9 cellular contexts compared by ENCODE assay signal in the genomic region with DNA sequence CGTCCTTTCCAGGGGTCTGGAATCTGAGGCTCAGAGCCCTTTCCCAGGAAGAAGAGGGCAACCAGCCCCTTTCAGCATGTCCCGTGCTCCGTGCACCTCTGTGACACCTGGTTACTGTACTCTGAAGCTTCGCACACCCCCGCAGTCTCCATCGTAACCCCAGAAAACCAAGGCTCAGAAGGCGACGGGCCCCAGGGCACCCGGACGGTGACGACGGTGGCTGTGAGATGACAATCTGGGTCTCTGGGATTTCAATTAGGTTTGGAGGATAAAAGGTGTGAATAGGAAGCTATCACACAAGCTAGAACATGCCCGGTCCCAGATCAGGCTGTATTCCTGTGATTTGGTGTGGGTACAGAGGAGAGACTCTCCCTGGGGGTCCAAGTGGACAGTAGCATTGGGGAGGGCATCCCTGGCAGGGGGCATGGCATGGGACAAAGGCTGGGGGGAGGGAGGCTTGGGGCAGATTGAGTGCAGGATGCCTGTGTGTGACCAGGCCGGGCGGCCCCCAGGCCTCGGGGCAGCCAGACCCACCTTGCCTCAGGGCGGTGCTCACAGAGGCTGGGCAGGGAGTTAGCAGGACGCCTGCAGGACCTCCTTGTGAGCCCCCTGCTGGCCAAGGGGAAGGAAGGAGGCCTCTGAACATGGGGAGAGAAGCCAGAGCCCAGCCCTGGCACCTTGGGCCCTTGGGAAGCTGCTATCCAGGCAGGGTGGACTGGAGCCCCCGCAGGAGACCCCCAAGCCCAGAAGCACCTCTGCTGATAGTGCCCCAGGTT. TPM values are rescaled to one million over a fixed set of nuclear protein-coding genes. Genes with fewer than 3 reads are reported as not detected.
DNase-seq lines count a peak whose midpoint lies in the region; ATAC-seq, FAIRE-seq and TF ChIP-seq lines count a peak whose summit lies in the region.
"Had no signal": no experiment of that assay in that cellular context is flagged by ENCODE, and none has a peak within 500 bp of the region (broad histone marks: within the 10 kb centered on the region; RNA-seq: fewer than 3 reads in every experiment).

No MANE protein-coding gene starts in this region.

- no peak overlapping the region for H2AFZ ChIP-seq in mesenchymal stem cell (ENCODE audit: low read depth, low read length)

- no peak overlapping the region for H3K4ac ChIP-seq in mesenchymal stem cell (ENCODE audit: low read depth in 1 of 2, low read length in 2 of 2)

- no peak for ATAC-seq in activated CD8-positive, alpha-beta T cell treated with anti-CD3 and anti-CD28 coated beads, Interleukin-2, amount 10 ng/mL, durations not matched to agents 7 days and 5 days
- ATAC-seq in HG03457 (IDR thresholded peaks at IDR 0.05; ENCODE audit: unreplicated experiment) = no peak
- no peak for ATAC-seq in GM18511 (IDR thresholded peaks at IDR 0.05; ENCODE audit: unreplicated experiment)
- no peak for ATAC-seq in GM21717 (IDR thresholded peaks at IDR 0.05; ENCODE audit: unreplicated experiment)

- H3K4me3 ChIP-seq in mesenchymal stem cell (ENCODE audit: insufficient read depth in 1 of 2, low read depth in 1 of 2, low read length in 2 of 2) = no peak overlapping the region

- H2BK5ac ChIP-seq in mesenchymal stem cell (ENCODE audit: low read depth, low read length, poor library complexity, severe bottlenecking) = no peak overlapping the region

- H3K79me1 ChIP-seq in mesenchymal stem cell (replicated peaks; ENCODE audit: low read length, poor library complexity, severe bottlenecking) = no peaks in the 10 kb centered on the region

- peaks cover 15% of the 10 kb centered on the region for H3K9me3 ChIP-seq in mesenchymal stem cell (ENCODE audit: control insufficient read depth, low read length)

- POLR2A ChIA-PET in activated CD8-positive, alpha-beta T cell treated with anti-CD3 and anti-CD28 coated beads, Interleukin-2, amount 10 ng/mL, durations not matched to agents 7 days and 5 days (lab: Charles Lee) = no interaction called here

- DNase-seq in Calu3 (peak; percentile 70), HCEC 1CT (peak; percentile 23), mesenchymal stem cell (peak; percentile 4), HTR-8/SVneo (ENCODE audit: insufficient read length, low spot score) (no peak)
- DNase-seq in activated CD8-positive, alpha-beta T cell treated with anti-CD3 and anti-CD28 coated beads, Interleukin-2, amount 10 ng/mL, durations not matched to agents 7 days and 5 days = peak; percentile 28
- DNase-seq: occipital lobe had no signal

- H3K4me1 Mint-ChIP-seq in Calu3 (ENCODE audit: low read depth, unreplicated experiment) = no peaks in the 10 kb centered on the region
- H3K4me1 Mint-ChIP-seq in activated CD8-positive, alpha-beta T cell treated with anti-CD3 and anti-CD28 coated beads, Interleukin-2, amount 10 ng/mL, durations not matched to agents 7 days and 5 days (ENCODE audit: low read depth) = peaks cover 25% of the 10 kb centered on the region

- no peak overlapping the region for H2BK12ac ChIP-seq in mesenchymal stem cell (ENCODE audit: low read length in 2 of 2)

- peaks cover 65 to 96% of the 10 kb centered on the region in 2 experiments for H3K27me3 ChIP-seq in mesenchymal stem cell (ENCODE audit: control insufficient read depth in 1 of 2, insufficient read depth in 1 of 2, low read length in 2 of 2)

- no peak overlapping the region for H4K8ac ChIP-seq in mesenchymal stem cell (ENCODE audit: low read length)

- H2BK15ac ChIP-seq in mesenchymal stem cell (ENCODE audit: low read depth, poor library complexity, severe bottlenecking) = no peak overlapping the region

- 78% methylated on average over 19 of the region's 19 CpGs for WGBS in mesenchymal stem cell

- no peak overlapping the region for H3K27ac ChIP-seq in mesenchymal stem cell (ENCODE audit: low read length, poor library complexity, severe bottlenecking)

- H3K23ac ChIP-seq in mesenchymal stem cell (ENCODE audit: low read length in 2 of 2) = no peak overlapping the region

- CTCF ChIA-PET in Calu3 (lab: Charles Lee) = no interaction called here
- CTCF ChIA-PET in activated CD8-positive, alpha-beta T cell treated with anti-CD3 and anti-CD28 coated beads, Interleukin-2, amount 10 ng/mL, durations not matched to agents 7 days and 5 days (lab: Charles Lee) = interaction anchor here (0.7 to 1.4 kb wide), 3 partner anchors 13 to 296 kb away, joined by 3 to 4 read pairs (median 3); no protein-coding TSS in a partner anchor

- peaks cover 100% of the 10 kb centered on the region for H3K27me3 Mint-ChIP-seq in Calu3 (ENCODE audit: unreplicated experiment)
- peaks cover 31% of the 10 kb centered on the region for H3K27me3 Mint-ChIP-seq in activated CD8-positive, alpha-beta T cell treated with anti-CD3 and anti-CD28 coated beads, Interleukin-2, amount 10 ng/mL, durations not matched to agents 7 days and 5 days (ENCODE audit: low read depth)

- H3K18ac ChIP-seq in mesenchymal stem cell (ENCODE audit: low read depth in 1 of 2, low read length in 2 of 2) = no peak overlapping the region

- H2BK120ac ChIP-seq in mesenchymal stem cell (ENCODE audit: low read depth, low read length) = no peak overlapping the region

- H3K4me1 ChIP-seq in mesenchymal stem cell (ENCODE audit: control insufficient read depth, insufficient read depth, low read depth, low read length) = no peaks in the 10 kb centered on the region

- H3K9me3 Mint-ChIP-seq in Calu3 (ENCODE audit: low read depth, unreplicated experiment) = no peaks in the 10 kb centered on the region
- no peaks in the 10 kb centered on the region for H3K9me3 Mint-ChIP-seq in activated CD8-positive, alpha-beta T cell treated with anti-CD3 and anti-CD28 coated beads, Interleukin-2, amount 10 ng/mL, durations not matched to agents 7 days and 5 days (ENCODE audit: insufficient read depth)

- no TSS peak for BruUV-seq in Calu3 (replicated peaks; lab: Mats Ljungman, UMichigan)

- FAIRE-seq in HTR-8/SVneo (lab: Jason Lieb, UNC) = no peak

- H3K4me2 ChIP-seq in mesenchymal stem cell (ENCODE audit: low read length, poor library complexity, severe bottlenecking) = no peak overlapping the region

- H3K36me3 ChIP-seq in mesenchymal stem cell (ENCODE audit: control insufficient read depth in 1 of 2, insufficient read depth in 2 of 2, low read depth in 1 of 2, low read length in 2 of 2) = no peaks in the 10 kb centered on the region

- H3K27ac Mint-ChIP-seq in Calu3 (ENCODE audit: unreplicated experiment) = no peak overlapping the region
- no peak overlapping the region for H3K27ac Mint-ChIP-seq in activated CD8-positive, alpha-beta T cell treated with anti-CD3 and anti-CD28 coated beads, Interleukin-2, amount 10 ng/mL, durations not matched to agents 7 days and 5 days

- H4K91ac ChIP-seq in mesenchymal stem cell (ENCODE audit: low read length) = no peak overlapping the region

- H2AK5ac ChIP-seq in mesenchymal stem cell (ENCODE audit: low read length, severe bottlenecking) = no peak overlapping the region

- H3K36me3 Mint-ChIP-seq in Calu3 (ENCODE audit: insufficient read depth, unreplicated experiment) = no peaks in the 10 kb centered on the region
- peaks cover 2% of the 10 kb centered on the region for H3K36me3 Mint-ChIP-seq in activated CD8-positive, alpha-beta T cell treated with anti-CD3 and anti-CD28 coated beads, Interleukin-2, amount 10 ng/mL, durations not matched to agents 7 days and 5 days (ENCODE audit: low read depth)

- TF ChIP-seq CTCF in Calu3 (IDR thresholded peaks at IDR 0.05; ENCODE audit: unreplicated experiment) = peak; percentile 76

- intact Hi-C loops in Calu3 (cut with micrococcal nuclease; ENCODE audit: unreplicated experiment) = no loop called here

- H3K4me3 Mint-ChIP-seq in Calu3 (ENCODE audit: low read depth, unreplicated experiment) = no peak overlapping the region
- H3K4me3 Mint-ChIP-seq in activated CD8-positive, alpha-beta T cell treated with anti-CD3 and anti-CD28 coated beads, Interleukin-2, amount 10 ng/mL, durations not matched to agents 7 days and 5 days = no peak overlapping the region

- H3K14ac ChIP-seq in mesenchymal stem cell (ENCODE audit: low read length in 2 of 2) = no peak overlapping the region

- H3K9ac ChIP-seq in mesenchymal stem cell (ENCODE audit: low read length) = no peak overlapping the region

RNA-seq across cellular contexts. Expression of a gene that starts 23.4 kb away (rescaled TPM):
- 64.0 and 67.2 TPM in 2 replicates for total RNA-seq in Calu3 (2022)
- total RNA-seq in activated CD8-positive, alpha-beta T cell treated with anti-CD3 and anti-CD28 coated beads, Interleukin-2, amount 10 ng/mL, durations not matched to agents 7 days and 5 days = 10 to 100 TPM; 33.1 to 33.3 TPM
- 7.3 TPM for polyA plus RNA-seq in mesenchymal stem cell (2013, experiment 1 of 2)
- 8.7 TPM for polyA plus RNA-seq in mesenchymal stem cell (2013, experiment 2 of 2)

RNA-seq across cellular contexts. Expression of a gene that starts 37.3 kb away (rescaled TPM):
- total RNA-seq in Calu3 (2022) = 61.9 and 75.8 TPM in 2 replicates
- total RNA-seq in activated CD8-positive, alpha-beta T cell treated with anti-CD3 and anti-CD28 coated beads, Interleukin-2, amount 10 ng/mL, durations not matched to agents 7 days and 5 days = not detected
- 0.39 TPM for polyA plus RNA-seq in mesenchymal stem cell (2013, experiment 1 of 2)
- polyA plus RNA-seq in mesenchymal stem cell (2013, experiment 2 of 2) = 0.45 TPM
- total RNA-seq: occipital lobe had no signal

Comparison
In these comparisons a context has a peak if more than half of its experiments do, and no peak if none do; other contexts are left out.
1. RNA of a gene that starts 37.3 kb away (total RNA-seq): 61.9 to 75.8 TPM in Calu3; not detected in activated CD8-positive, alpha-beta T cell treated with anti-CD3 and anti-CD28 coated beads, Interleukin-2, amount 10 ng/mL, durations not matched to agents 7 days and 5 days; every median in the first group is over 10 times any median in the second.